Comparison of ENCODE assay signal across 2 cellular contexts in genomic region chr16:26542198-26542597, GRCh38.
TF ChIP-seq lines count a peak whose summit lies in the region.

No MANE protein-coding gene starts in this region.

TF ChIP-seq in HepG2, 621 proteins besides CTCF, POLR2A, EP300 and RAD21 (continues in another document):
- TF ChIP-seq, protein P1, sequence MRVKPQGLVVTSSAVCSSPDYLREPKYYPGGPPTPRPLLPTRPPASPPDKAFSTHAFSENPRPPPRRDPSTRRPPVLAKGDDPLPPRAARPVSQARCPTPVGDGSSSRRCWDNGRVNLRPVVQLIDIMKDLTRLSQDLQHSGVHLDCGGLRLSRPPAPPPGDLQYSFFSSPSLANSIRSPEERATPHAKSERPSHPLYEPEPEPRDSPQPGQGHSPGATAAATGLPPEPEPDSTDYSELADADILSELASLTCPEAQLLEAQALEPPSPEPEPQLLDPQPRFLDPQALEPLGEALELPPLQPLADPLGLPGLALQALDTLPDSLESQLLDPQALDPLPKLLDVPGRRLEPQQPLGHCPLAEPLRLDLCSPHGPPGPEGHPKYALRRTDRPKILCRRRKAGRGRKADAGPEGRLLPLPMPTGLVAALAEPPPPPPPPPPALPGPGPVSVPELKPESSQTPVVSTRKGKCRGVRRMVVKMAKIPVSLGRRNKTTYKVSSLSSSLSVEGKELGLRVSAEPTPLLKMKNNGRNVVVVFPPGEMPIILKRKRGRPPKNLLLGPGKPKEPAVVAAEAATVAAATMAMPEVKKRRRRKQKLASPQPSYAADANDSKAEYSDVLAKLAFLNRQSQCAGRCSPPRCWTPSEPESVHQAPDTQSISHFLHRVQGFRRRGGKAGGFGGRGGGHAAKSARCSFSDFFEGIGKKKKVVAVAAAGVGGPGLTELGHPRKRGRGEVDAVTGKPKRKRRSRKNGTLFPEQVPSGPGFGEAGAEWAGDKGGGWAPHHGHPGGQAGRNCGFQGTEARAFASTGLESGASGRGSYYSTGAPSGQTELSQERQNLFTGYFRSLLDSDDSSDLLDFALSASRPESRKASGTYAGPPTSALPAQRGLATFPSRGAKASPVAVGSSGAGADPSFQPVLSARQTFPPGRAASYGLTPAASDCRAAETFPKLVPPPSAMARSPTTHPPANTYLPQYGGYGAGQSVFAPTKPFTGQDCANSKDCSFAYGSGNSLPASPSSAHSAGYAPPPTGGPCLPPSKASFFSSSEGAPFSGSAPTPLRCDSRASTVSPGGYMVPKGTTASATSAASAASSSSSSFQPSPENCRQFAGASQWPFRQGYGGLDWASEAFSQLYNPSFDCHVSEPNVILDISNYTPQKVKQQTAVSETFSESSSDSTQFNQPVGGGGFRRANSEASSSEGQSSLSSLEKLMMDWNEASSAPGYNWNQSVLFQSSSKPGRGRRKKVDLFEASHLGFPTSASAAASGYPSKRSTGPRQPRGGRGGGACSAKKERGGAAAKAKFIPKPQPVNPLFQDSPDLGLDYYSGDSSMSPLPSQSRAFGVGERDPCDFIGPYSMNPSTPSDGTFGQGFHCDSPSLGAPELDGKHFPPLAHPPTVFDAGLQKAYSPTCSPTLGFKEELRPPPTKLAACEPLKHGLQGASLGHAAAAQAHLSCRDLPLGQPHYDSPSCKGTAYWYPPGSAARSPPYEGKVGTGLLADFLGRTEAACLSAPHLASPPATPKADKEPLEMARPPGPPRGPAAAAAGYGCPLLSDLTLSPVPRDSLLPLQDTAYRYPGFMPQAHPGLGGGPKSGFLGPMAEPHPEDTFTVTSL (CRISPR knock-in tag; IDR thresholded peaks at IDR 0.05; ENCODE audit: borderline replicate concordance), result no peak
- TF ChIP-seq, protein P2, sequence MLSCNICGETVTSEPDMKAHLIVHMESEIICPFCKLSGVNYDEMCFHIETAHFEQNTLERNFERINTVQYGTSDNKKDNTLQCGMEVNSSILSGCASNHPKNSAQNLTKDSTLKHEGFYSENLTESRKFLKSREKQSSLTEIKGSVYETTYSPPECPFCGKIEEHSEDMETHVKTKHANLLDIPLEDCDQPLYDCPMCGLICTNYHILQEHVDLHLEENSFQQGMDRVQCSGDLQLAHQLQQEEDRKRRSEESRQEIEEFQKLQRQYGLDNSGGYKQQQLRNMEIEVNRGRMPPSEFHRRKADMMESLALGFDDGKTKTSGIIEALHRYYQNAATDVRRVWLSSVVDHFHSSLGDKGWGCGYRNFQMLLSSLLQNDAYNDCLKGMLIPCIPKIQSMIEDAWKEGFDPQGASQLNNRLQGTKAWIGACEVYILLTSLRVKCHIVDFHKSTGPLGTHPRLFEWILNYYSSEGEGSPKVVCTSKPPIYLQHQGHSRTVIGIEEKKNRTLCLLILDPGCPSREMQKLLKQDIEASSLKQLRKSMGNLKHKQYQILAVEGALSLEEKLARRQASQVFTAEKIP (CRISPR knock-in tag; IDR thresholded peaks at IDR 0.05; ENCODE audit: borderline replicate concordance), result no peak
- TF ChIP-seq ZNF619 (CRISPR knock-in tag; IDR thresholded peaks at IDR 0.05) (no peak), TGIF2 (CRISPR knock-in tag; IDR thresholded peaks at IDR 0.05) (no peak), ELK4 (CRISPR knock-in tag; IDR thresholded peaks at IDR 0.05; ENCODE audit: borderline replicate concordance) (no peak), YY1 (IDR thresholded peaks at IDR 0.05; ENCODE audit: insufficient read depth, insufficient replicate concordance, low read depth, low read length) (no peak), ZFX (CRISPR knock-in tag; IDR thresholded peaks at IDR 0.05; ENCODE audit: low read depth) (no peak)
- TF ChIP-seq, protein P3, sequence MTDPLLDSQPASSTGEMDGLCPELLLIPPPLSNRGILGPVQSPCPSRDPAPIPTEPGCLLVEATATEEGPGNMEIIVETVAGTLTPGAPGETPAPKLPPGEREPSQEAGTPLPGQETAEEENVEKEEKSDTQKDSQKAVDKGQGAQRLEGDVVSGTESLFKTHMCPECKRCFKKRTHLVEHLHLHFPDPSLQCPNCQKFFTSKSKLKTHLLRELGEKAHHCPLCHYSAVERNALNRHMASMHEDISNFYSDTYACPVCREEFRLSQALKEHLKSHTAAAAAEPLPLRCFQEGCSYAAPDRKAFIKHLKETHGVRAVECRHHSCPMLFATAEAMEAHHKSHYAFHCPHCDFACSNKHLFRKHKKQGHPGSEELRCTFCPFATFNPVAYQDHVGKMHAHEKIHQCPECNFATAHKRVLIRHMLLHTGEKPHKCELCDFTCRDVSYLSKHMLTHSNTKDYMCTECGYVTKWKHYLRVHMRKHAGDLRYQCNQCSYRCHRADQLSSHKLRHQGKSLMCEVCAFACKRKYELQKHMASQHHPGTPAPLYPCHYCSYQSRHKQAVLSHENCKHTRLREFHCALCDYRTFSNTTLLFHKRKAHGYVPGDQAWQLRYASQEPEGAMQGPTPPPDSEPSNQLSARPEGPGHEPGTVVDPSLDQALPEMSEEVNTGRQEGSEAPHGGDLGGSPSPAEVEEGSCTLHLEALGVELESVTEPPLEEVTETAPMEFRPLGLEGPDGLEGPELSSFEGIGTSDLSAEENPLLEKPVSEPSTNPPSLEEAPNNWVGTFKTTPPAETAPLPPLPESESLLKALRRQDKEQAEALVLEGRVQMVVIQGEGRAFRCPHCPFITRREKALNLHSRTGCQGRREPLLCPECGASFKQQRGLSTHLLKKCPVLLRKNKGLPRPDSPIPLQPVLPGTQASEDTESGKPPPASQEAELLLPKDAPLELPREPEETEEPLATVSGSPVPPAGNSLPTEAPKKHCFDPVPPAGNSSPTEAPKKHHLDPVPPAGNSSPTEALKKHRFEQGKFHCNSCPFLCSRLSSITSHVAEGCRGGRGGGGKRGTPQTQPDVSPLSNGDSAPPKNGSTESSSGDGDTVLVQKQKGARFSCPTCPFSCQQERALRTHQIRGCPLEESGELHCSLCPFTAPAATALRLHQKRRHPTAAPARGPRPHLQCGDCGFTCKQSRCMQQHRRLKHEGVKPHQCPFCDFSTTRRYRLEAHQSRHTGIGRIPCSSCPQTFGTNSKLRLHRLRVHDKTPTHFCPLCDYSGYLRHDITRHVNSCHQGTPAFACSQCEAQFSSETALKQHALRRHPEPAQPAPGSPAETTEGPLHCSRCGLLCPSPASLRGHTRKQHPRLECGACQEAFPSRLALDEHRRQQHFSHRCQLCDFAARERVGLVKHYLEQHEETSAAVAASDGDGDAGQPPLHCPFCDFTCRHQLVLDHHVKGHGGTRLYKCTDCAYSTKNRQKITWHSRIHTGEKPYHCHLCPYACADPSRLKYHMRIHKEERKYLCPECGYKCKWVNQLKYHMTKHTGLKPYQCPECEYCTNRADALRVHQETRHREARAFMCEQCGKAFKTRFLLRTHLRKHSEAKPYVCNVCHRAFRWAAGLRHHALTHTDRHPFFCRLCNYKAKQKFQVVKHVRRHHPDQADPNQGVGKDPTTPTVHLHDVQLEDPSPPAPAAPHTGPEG (CRISPR knock-in tag; IDR thresholded peaks at IDR 0.05), result no peak

TF ChIP-seq in IMR-90, 13 proteins besides CTCF, POLR2A, EP300 and RAD21:
- no peak for TF ChIP-seq CEBPB (IDR thresholded peaks at IDR 0.05; ENCODE audit: low read depth, low read length)
- TF ChIP-seq, protein P4, sequence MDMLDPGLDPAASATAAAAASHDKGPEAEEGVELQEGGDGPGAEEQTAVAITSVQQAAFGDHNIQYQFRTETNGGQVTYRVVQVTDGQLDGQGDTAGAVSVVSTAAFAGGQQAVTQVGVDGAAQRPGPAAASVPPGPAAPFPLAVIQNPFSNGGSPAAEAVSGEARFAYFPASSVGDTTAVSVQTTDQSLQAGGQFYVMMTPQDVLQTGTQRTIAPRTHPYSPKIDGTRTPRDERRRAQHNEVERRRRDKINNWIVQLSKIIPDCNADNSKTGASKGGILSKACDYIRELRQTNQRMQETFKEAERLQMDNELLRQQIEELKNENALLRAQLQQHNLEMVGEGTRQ (IDR thresholded peaks at IDR 0.05; ENCODE audit: low read depth, low read length), result no peak
- no peak for TF ChIP-seq MAFK (IDR thresholded peaks at IDR 0.05; ENCODE audit: low read depth, low read length)
- no peak for TF ChIP-seq RCOR1 (IDR thresholded peaks at IDR 0.05; ENCODE audit: insufficient replicate concordance, low read length)
- no peak for TF ChIP-seq FOS (IDR thresholded peaks at IDR 0.05; ENCODE audit: low read depth, low read length)
- no peak for TF ChIP-seq BHLHE40 (IDR thresholded peaks at IDR 0.05; ENCODE audit: low read depth, low read length)
- no peak for TF ChIP-seq CHD1 (IDR thresholded peaks at IDR 0.05; ENCODE audit: low read depth, low read length)
- no peak for TF ChIP-seq SMC3 (IDR thresholded peaks at IDR 0.05; ENCODE audit: low read depth, low read length)
- TF ChIP-seq NFE2L2 (IDR thresholded peaks at IDR 0.05; ENCODE audit: low read depth, low read length), result no peak
- TF ChIP-seq RFX5 (IDR thresholded peaks at IDR 0.05; ENCODE audit: low read depth, low read length), result no peak
- no peak for TF ChIP-seq MXI1 (IDR thresholded peaks at IDR 0.05; ENCODE audit: borderline replicate concordance, low read depth, low read length)
- TF ChIP-seq MAZ (IDR thresholded peaks at IDR 0.05; ENCODE audit: borderline replicate concordance, low read depth, low read length), result no peak
- TF ChIP-seq ELK1 (IDR thresholded peaks at IDR 0.05; ENCODE audit: borderline replicate concordance, low read depth, low read length), result no peak
